ENCODE assay signal across 15 cellular contexts in genomic region chr6:37777272-37777736, GRCh38. TPM values are rescaled to one million over a fixed set of nuclear protein-coding genes. Genes with fewer than 3 reads are reported as not detected.
A peak's percentile ranks its signal among the peaks of the same experiment; 100 is the strongest.
DNase-seq lines count a peak whose midpoint lies in the region; ATAC-seq, FAIRE-seq and TF ChIP-seq lines count a peak whose summit lies in the region.
"Had no signal": no experiment of that assay in that cellular context is flagged by ENCODE, and none has a peak within 500 bp of the region (broad histone marks: within the 10 kb centered on the region; RNA-seq: fewer than 3 reads in every experiment).

No MANE protein-coding gene starts in this region.

- WGBS in H1 (ENCODE audit: extremely low coverage in 1 of 2, insufficient coverage in 1 of 2, insufficient read length in 1 of 2, insufficient replicate concordance in 2 of 2, low coverage in 1 of 2, low lambda C conversion rate in 2 of 2, missing lambda C conversion rate in 1 of 2), 2 experiments, result 23% methylated on average over 9 of the region's 9 CpGs; no CpG with 5 or more reads in 1 of the 2 experiments

- H3K27me3 Mint-ChIP-seq in stimulated activated naive B cell treated with anti-CD40 and anti-IgM and Interleukin-4, amounts not matched to agents 10 μg/mL and 1 μg/mL and 100 μg/mL, for 72 hours, result peaks cover 21 to 36% of the 10 kb centered on the region in 2 donors

- H3K4me1 ChIP-seq in KMS-11 (ENCODE audit: low read depth, poor library complexity, severe bottlenecking), result peaks cover 65% of the 10 kb centered on the region
- peaks cover 5 to 34% (median 23%) of the 10 kb centered on the region in 4 experiments for H3K4me1 ChIP-seq in H1 (replicated peaks in 1 of 4; ENCODE audit: control insufficient read depth in 3 of 4, insufficient read depth in 4 of 4, low read length in 3 of 4)
- H3K4me1 ChIP-seq: suprapubic skin had no signal

- no peak overlapping the region for H4K91ac ChIP-seq in H1 (replicated peaks; ENCODE audit: insufficient read length, low read length)

- peaks cover 12 to 13% of the 10 kb centered on the region in 2 donors for H3K9me3 Mint-ChIP-seq in stimulated activated naive B cell treated with anti-CD40 and anti-IgM and Interleukin-4, amounts not matched to agents 10 μg/mL and 1 μg/mL and 100 μg/mL, for 72 hours

- no peak overlapping the region for H3K18ac ChIP-seq in H1 (ENCODE audit: extremely low read depth, low read length)

- H2AFZ ChIP-seq in KMS-11 (ENCODE audit: low read depth) (peak overlapping the region; percentile 72), H1 (ENCODE audit: low read length) (no peak overlapping the region)

- H2BK20ac ChIP-seq in H1 (ENCODE audit: low read length), result no peak overlapping the region

- POLR2A ChIA-PET in H1 (lab: Charles Lee; ENCODE audit: partially characterized antibody), result interaction anchor here (1.8 kb wide), 1 partner anchor 26 kb away, joined by 5 read pairs; no protein-coding TSS in a partner anchor

- H3K23ac ChIP-seq in H1 (ENCODE audit: insufficient read length), result no peak overlapping the region

- H4K20me1 ChIP-seq in KMS-11 (ENCODE audit: insufficient read depth) (no peaks in the 10 kb centered on the region), H1 (replicated peaks in 1 of 2; ENCODE audit: control insufficient read depth in 1 of 2, insufficient read depth in 2 of 2, low read length in 2 of 2) (no peaks in the 10 kb centered on the region)

- H2BK120ac ChIP-seq in H1 (replicated peaks; ENCODE audit: low read depth, low read length), result no peak overlapping the region

- TF ChIP-seq POLR2A in H1 (IDR thresholded peaks at IDR 0.05; ENCODE audit: control extremely low read depth in 1 of 2, low read depth in 2 of 2, low read length in 2 of 2), result no peak

- H3K9me3 ChIP-seq in H1 (ENCODE audit: insufficient read depth in 2 of 2, low read depth in 1 of 2, low read length in 1 of 2), result no peaks in the 10 kb centered on the region
- H3K9me3 ChIP-seq: suprapubic skin had no signal

- H3K4me3 ChIP-seq in KMS-11 (IDR thresholded peaks at IDR 0.05; ENCODE audit: insufficient read depth, low read depth, low read length), result no peak overlapping the region
- H3K4me3 ChIP-seq in H1 (ENCODE audit: extremely low read depth in 1 of 4, insufficient read depth in 2 of 4, low read depth in 3 of 4, low read length in 4 of 4), result peak overlapping the region in 3 of 4 experiments; percentile 15 to 42 (median 23); a peak in 5 of 8 replicates
- H3K4me3 ChIP-seq: suprapubic skin had no signal

- peak overlapping the region; percentile 95 for H3K27ac ChIP-seq in KMS-11
- H3K27ac ChIP-seq in H1 (ENCODE audit: low read depth, low read length), result no peak overlapping the region
- H3K27ac ChIP-seq: 22Rv1, suprapubic skin had no signal

- H3K79me2 ChIP-seq in KMS-11 (ENCODE audit: insufficient read depth, low read depth), result no peaks in the 10 kb centered on the region
- H3K79me2 ChIP-seq in H1 (ENCODE audit: control insufficient read depth in 1 of 2, insufficient read depth in 2 of 2, low read length in 2 of 2), result no peaks in the 10 kb centered on the region

- H3K23me2 ChIP-seq in H1 (ENCODE audit: low read depth, low read length), result peaks cover 3% of the 10 kb centered on the region; the same call in 1 of the 2 replicates

- H3K9ac ChIP-seq in KMS-11 (peak overlapping the region; percentile 81), H1 (replicated peaks in 1 of 4; ENCODE audit: extremely low read depth in 1 of 4, low read depth in 3 of 4, low read length in 3 of 4) (no peak overlapping the region)

- H3K4ac ChIP-seq in H1 (replicated peaks; ENCODE audit: insufficient read length, low read depth, low read length), result no peak overlapping the region

- H3K4me2 ChIP-seq in KMS-11 (peak overlapping the region; percentile 91), H1 (ENCODE audit: insufficient read depth in 1 of 2, low read depth in 2 of 2, low read length in 2 of 2) (peak overlapping the region; percentile 35 to 51; a peak in 3 of 4 replicates)

- no peak for TF ChIP-seq RAD21 in H1 (IDR thresholded peaks at IDR 0.05 in 1 of 2, conservative IDR thresholded peaks at IDR 0.05 in 1 of 2; ENCODE audit: low read depth in 2 of 2, low read length in 2 of 2)

- 0 out of 2 replicates have a peak overlapping the region, but pooled peaks have one; percentile 24 for H2BK5ac ChIP-seq in H1 (ENCODE audit: low read depth, low read length)

- CTCF ChIA-PET in H1 (lab: Charles Lee; ENCODE audit: partially characterized antibody), result interaction anchor here (0.7 to 1.8 kb wide), 3 partner anchors 34 to 77 kb away, joined by 4 to 5 read pairs (median 5); no protein-coding TSS in a partner anchor

- peak; percentile 67 to 71 for ATAC-seq in stimulated activated naive B cell treated with anti-CD40 and anti-IgM and Interleukin-4, amounts not matched to agents 10 μg/mL and 1 μg/mL and 100 μg/mL, for 72 hours (replicated peaks)
- ATAC-seq in GM21528 (IDR thresholded peaks at IDR 0.05; ENCODE audit: low FRiP score, unreplicated experiment) (no peak), HG03139 (IDR thresholded peaks at IDR 0.05; ENCODE audit: unreplicated experiment) (no peak)
- ATAC-seq: activated CD8-positive, alpha-beta memory T cell treated with anti-CD3 and anti-CD28 coated beads, Interleukin-2, amount 10 ng/mL, durations not matched to agents 7 days and 5 days had no signal

- H3K27ac Mint-ChIP-seq in stimulated activated naive B cell treated with anti-CD40 and anti-IgM and Interleukin-4, amounts not matched to agents 10 μg/mL and 1 μg/mL and 100 μg/mL, for 72 hours, result no peak overlapping the region
- H3K27ac Mint-ChIP-seq: activated CD8-positive, alpha-beta memory T cell treated with anti-CD3 and anti-CD28 coated beads, Interleukin-2, amount 10 ng/mL, durations not matched to agents 7 days and 5 days had no signal

- peaks cover 4 to 19% of the 10 kb centered on the region in 2 donors for H3K4me1 Mint-ChIP-seq in stimulated activated naive B cell treated with anti-CD40 and anti-IgM and Interleukin-4, amounts not matched to agents 10 μg/mL and 1 μg/mL and 100 μg/mL, for 72 hours
- H3K4me1 Mint-ChIP-seq: activated CD8-positive, alpha-beta memory T cell treated with anti-CD3 and anti-CD28 coated beads, Interleukin-2, amount 10 ng/mL, durations not matched to agents 7 days and 5 days; CD4-positive, alpha-beta memory T cell had no signal

- no peak overlapping the region for H3K56ac ChIP-seq in H1 (replicated peaks; ENCODE audit: insufficient read length, low read depth, low read length)

- no peak for TF ChIP-seq CTCF in KMS-11 (conservative IDR thresholded peaks at IDR 0.05; ENCODE audit: low read depth, low read length)
- no peak for TF ChIP-seq CTCF in H1 (IDR thresholded peaks at IDR 0.05; ENCODE audit: control extremely low read depth in 1 of 3, insufficient read depth in 1 of 3, low read depth in 1 of 3, low read length in 3 of 3)

- H4K8ac ChIP-seq in H1 (ENCODE audit: extremely low read depth, insufficient read depth, low read length), result no peak overlapping the region

- H3K27me3 ChIP-seq in KMS-11 (ENCODE audit: insufficient read depth, low read depth), result no peaks in the 10 kb centered on the region
- H3K27me3 ChIP-seq in H1 (replicated peaks in 1 of 4; ENCODE audit: control insufficient read depth in 3 of 4, extremely low read depth in 1 of 4, insufficient read depth in 3 of 4, low read length in 3 of 4), result peaks cover 0 to 25% (median 23%) of the 10 kb centered on the region in 4 experiments; a peak in 6 of 7 replicates
- H3K27me3 ChIP-seq: suprapubic skin had no signal

- TF ChIP-seq EP300 in H1 (IDR thresholded peaks at IDR 0.05; ENCODE audit: borderline replicate concordance in 1 of 2, low read depth in 2 of 2, low read length in 2 of 2), result no peak

- peaks cover 2 to 8% of the 10 kb centered on the region in 2 donors for H3K36me3 Mint-ChIP-seq in stimulated activated naive B cell treated with anti-CD40 and anti-IgM and Interleukin-4, amounts not matched to agents 10 μg/mL and 1 μg/mL and 100 μg/mL, for 72 hours
- H3K36me3 Mint-ChIP-seq: activated CD8-positive, alpha-beta memory T cell treated with anti-CD3 and anti-CD28 coated beads, Interleukin-2, amount 10 ng/mL, durations not matched to agents 7 days and 5 days; CD4-positive, alpha-beta memory T cell had no signal

- no peak overlapping the region for H2AK5ac ChIP-seq in H1 (ENCODE audit: low read depth, low read length)

- no peak overlapping the region for H4K5ac ChIP-seq in H1 (ENCODE audit: insufficient read length, low read depth, low read length)

- H3K36me3 ChIP-seq in KMS-11 (ENCODE audit: insufficient read depth), result no peaks in the 10 kb centered on the region
- no peaks in the 10 kb centered on the region for H3K36me3 ChIP-seq in H1 (ENCODE audit: control insufficient read depth in 2 of 4, insufficient read depth in 4 of 4, low read length in 3 of 4)
- H3K36me3 ChIP-seq: suprapubic skin had no signal

- peak overlapping the region; percentile 39; the same call in 1 of the 2 replicates for H2BK12ac ChIP-seq in H1 (ENCODE audit: low read depth, low read length)

- FAIRE-seq in H1 (lab: Jason Lieb, UNC), result no peak
- FAIRE-seq: islet of Langerhans had no signal

- peak overlapping the region; percentile 72; the same call in 1 of the 2 replicates for H2BK15ac ChIP-seq in H1 (ENCODE audit: low read length)

- H3K14ac ChIP-seq in H1 (ENCODE audit: insufficient read length), result no peak overlapping the region

- DNase-seq in DMS 273 (lab: John Stamatoyannopoulos, UW; ENCODE audit: unreplicated experiment), result peak; percentile 21
- DNase-seq in DMS 273 treated with DMSO at 0.1 percent for 48 hours (lab: John Stamatoyannopoulos, UW), result no peak
- peak in 1 of 2 experiments; percentile 53 for DNase-seq in H1 (ENCODE audit: low read depth in 1 of 2, low spot score in 2 of 2)
- DNase-seq in stimulated activated naive B cell treated with anti-CD40 and anti-IgM and Interleukin-4, amounts not matched to agents 10 μg/mL and 1 μg/mL and 100 μg/mL, for 72 hours, result no peak
- DNase-seq in NCI-H2196 treated with DMSO at 0.1 percent for 48 hours (lab: John Stamatoyannopoulos, UW; ENCODE audit: unreplicated experiment), result no peak
- DNase-seq: activated CD8-positive, alpha-beta memory T cell treated with anti-CD3 and anti-CD28 coated beads, Interleukin-2, amount 10 ng/mL, durations not matched to agents 7 days and 5 days; CD4-positive, alpha-beta memory T cell; NCI-H524 treated with DMSO at 0.1 percent for 48 hours; SHP77 had no signal

- H3K79me1 ChIP-seq in H1 (ENCODE audit: low read depth, low read length), result no peaks in the 10 kb centered on the region

- no peak overlapping the region for H3K4me3 Mint-ChIP-seq in stimulated activated naive B cell treated with anti-CD40 and anti-IgM and Interleukin-4, amounts not matched to agents 10 μg/mL and 1 μg/mL and 100 μg/mL, for 72 hours
- H3K4me3 Mint-ChIP-seq: activated CD8-positive, alpha-beta memory T cell treated with anti-CD3 and anti-CD28 coated beads, Interleukin-2, amount 10 ng/mL, durations not matched to agents 7 days and 5 days; CD4-positive, alpha-beta memory T cell had no signal

RNA-seq across cellular contexts. Expression of gene ZFAND3, which starts 42.2 kb away (rescaled TPM):
- total RNA-seq in H1 (2021; fragmentation: NEBNext Ultra II Directional; extraction: Animal tissue kit (Norgen Biotek cat#: 25700)), result 44.8 and 51.3 TPM in 2 replicates
- polyA plus RNA-seq in H1 (2011; rRNA removed), result 13.0 and 19.6 TPM in 2 replicates
- polyA plus RNA-seq in H1 (2011; cell fraction: cytosol; rRNA removed), result 14.5 TPM
- 13.8 TPM for polyA plus RNA-seq in H1 (2011; cell fraction: nucleus; rRNA removed)
- polyA plus RNA-seq in H1 (2012, experiment 1 of 2), result 54.3 to 80.1 TPM (median 64.9 TPM) in 4 replicates
- 31.0 TPM for polyA plus RNA-seq in H1 (2012, experiment 2 of 2)
- 27.0 TPM for polyA plus RNA-seq in H1 (2013, experiment 1 of 2)
- 25.8 TPM for polyA plus RNA-seq in H1 (2013, experiment 2 of 2)
- 9.4 and 14.3 TPM in 2 replicates for polyA minus RNA-seq in H1 (2011; rRNA and poly(A)+ RNA removed)
- 15.6 TPM for polyA minus RNA-seq in H1 (2011; cell fraction: cytosol; rRNA and poly(A)+ RNA removed)
- polyA minus RNA-seq in H1 (2011; cell fraction: nucleus; rRNA and poly(A)+ RNA removed), result 22.2 TPM

Comparison
In these comparisons a context has a peak if more than half of its experiments do, and no peak if none do; other contexts are left out.
1. ATAC-seq: peak in stimulated activated naive B cell treated with anti-CD40 and anti-IgM and Interleukin-4, amounts not matched to agents 10 μg/mL and 1 μg/mL and 100 μg/mL, for 72 hours (2 of 2); none in GM21528 (single experiment) and HG03139 (single experiment).